In the genomic region with DNA sequence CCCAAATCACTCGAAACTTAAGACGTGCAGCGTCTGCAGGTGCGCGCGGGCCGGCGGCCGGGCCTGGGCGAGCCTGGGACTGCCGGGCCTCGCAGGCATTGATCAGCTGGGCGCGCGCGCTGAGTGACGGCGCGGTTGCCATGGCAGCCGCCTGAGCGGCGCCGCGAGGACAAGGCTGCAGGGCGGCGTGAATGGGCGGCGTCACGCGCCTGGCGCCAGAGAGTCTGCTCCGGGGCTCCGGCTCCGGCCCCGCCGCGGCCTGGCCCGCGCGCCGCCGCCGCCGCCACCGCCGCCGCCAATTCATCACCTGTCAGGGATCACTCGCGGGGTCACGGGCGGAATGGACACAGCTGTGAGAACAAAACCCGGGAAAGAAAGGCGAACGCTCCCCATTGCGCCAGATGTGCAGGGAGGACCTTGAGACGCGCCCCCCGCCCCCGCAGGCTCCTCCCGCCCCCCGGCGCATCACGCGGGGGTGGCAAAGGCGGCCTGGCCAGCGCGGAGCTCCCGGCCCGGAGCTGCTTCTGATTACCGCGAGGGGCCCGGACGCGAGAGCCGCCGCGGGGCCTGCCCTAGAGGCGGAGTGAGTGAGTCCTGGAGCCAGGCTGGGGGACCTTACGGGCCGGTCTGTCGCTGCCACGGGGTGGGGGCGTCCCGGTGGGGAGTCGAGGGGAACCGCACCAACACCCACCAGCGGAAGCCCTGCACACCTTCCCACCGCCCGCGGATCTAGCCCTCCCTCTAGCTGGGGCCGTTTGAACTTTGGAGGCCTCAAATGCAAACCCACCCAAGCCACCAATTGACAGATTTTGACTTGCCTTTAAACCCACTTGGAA, we compare ENCODE assay signal across 1 cellular context.
TF ChIP-seq lines count a peak whose summit lies in the region.

No MANE protein-coding gene starts in this region.

TF ChIP-seq in HepG2, 621 proteins besides CTCF, POLR2A, EP300 and RAD21 (continued from another document and continues in another):
- TF ChIP-seq ZNF816 (CRISPR knock-in tag; IDR thresholded peaks at IDR 0.05; ENCODE audit: borderline replicate concordance) (no peak; the same call in 1 of the 2 replicates), RFX1 (IDR thresholded peaks at IDR 0.05) (peak; percentile 94), RORA (CRISPR knock-in tag; IDR thresholded peaks at IDR 0.05) (no peak), ELF3 (CRISPR knock-in tag; IDR thresholded peaks at IDR 0.05) (peak; percentile 44), GATAD1 (CRISPR knock-in tag; IDR thresholded peaks at IDR 0.05) (no peak), ERF (CRISPR knock-in tag; IDR thresholded peaks at IDR 0.05) (no peak), ZBTB7A (CRISPR knock-in tag; IDR thresholded peaks at IDR 0.05) (no peak), ZNF773 (CRISPR knock-in tag; IDR thresholded peaks at IDR 0.05; ENCODE audit: borderline replicate concordance) (0 out of 2 replicates have a peak, but pooled peaks have one; percentile 64), RBFOX2 (IDR thresholded peaks at IDR 0.05; ENCODE audit: low read depth, low read length) (peak; percentile 91), SNAPC2 (CRISPR knock-in tag; IDR thresholded peaks at IDR 0.05) (peak; percentile 73; the same call in 1 of the 2 replicates), ZNF121 (CRISPR knock-in tag; IDR thresholded peaks at IDR 0.05) (no peak), ATF5 (CRISPR knock-in tag; IDR thresholded peaks at IDR 0.05; ENCODE audit: low read depth) (no peak), THAP11 (CRISPR knock-in tag; IDR thresholded peaks at IDR 0.05) (no peak), KLF9 (CRISPR knock-in tag; IDR thresholded peaks at IDR 0.05; ENCODE audit: low read depth) (no peak), NKX3-1 (CRISPR knock-in tag; IDR thresholded peaks at IDR 0.05) (0 out of 2 replicates have a peak, but pooled peaks have one; percentile 18), ZNF362 (CRISPR knock-in tag; IDR thresholded peaks at IDR 0.05; ENCODE audit: borderline replicate concordance) (no peak; the same call in 1 of the 2 replicates), ZNF367 (CRISPR knock-in tag; IDR thresholded peaks at IDR 0.05; ENCODE audit: borderline replicate concordance) (no peak), SKIL (CRISPR knock-in tag; IDR thresholded peaks at IDR 0.05; ENCODE audit: borderline replicate concordance) (peak; percentile 95), ZBTB3 (CRISPR knock-in tag; IDR thresholded peaks at IDR 0.05; ENCODE audit: borderline replicate concordance, low read depth) (peak; percentile 29; the same call in 1 of the 2 replicates), ZBTB7B (CRISPR knock-in tag; IDR thresholded peaks at IDR 0.05) (peak; percentile 40), ZNF30 (CRISPR knock-in tag; IDR thresholded peaks at IDR 0.05) (no peak; the same call in 1 of the 2 replicates), CHD4 (IDR thresholded peaks at IDR 0.05; ENCODE audit: borderline replicate concordance, low read length) (no peak), LRRFIP1 (CRISPR knock-in tag; conservative IDR thresholded peaks at IDR 0.05) (no peak), NR2F6 (IDR thresholded peaks at IDR 0.05) (peak; percentile 78), NR2F6 (CRISPR knock-in tag; IDR thresholded peaks at IDR 0.05) (peak; percentile 51; the same call in 1 of the 2 replicates), CREBL2 (CRISPR knock-in tag; IDR thresholded peaks at IDR 0.05; ENCODE audit: borderline replicate concordance) (peak; percentile 63; the same call in 1 of the 2 replicates), ZMYM2 (CRISPR knock-in tag; IDR thresholded peaks at IDR 0.05) (no peak), RARA (CRISPR knock-in tag; IDR thresholded peaks at IDR 0.05) (peak; percentile 76), NFAT5 (CRISPR knock-in tag; IDR thresholded peaks at IDR 0.05) (peak; percentile 51; the same call in 1 of the 2 replicates)
- TF ChIP-seq, protein P1, sequence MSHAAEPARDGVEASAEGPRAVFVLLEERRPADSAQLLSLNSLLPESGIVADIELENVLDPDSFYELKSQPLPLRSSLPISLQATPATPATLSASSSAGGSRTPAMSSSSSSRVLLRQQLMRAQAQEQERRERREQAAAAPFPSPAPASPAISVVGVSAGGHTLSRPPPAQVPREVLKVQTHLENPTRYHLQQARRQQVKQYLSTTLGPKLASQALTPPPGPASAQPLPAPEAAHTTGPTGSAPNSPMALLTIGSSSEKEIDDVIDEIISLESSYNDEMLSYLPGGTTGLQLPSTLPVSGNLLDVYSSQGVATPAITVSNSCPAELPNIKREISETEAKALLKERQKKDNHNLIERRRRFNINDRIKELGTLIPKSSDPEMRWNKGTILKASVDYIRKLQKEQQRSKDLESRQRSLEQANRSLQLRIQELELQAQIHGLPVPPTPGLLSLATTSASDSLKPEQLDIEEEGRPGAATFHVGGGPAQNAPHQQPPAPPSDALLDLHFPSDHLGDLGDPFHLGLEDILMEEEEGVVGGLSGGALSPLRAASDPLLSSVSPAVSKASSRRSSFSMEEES (CRISPR knock-in tag; IDR thresholded peaks at IDR 0.05): peak; percentile 35; the same call in 1 of the 2 replicates
- TF ChIP-seq, protein P2, sequence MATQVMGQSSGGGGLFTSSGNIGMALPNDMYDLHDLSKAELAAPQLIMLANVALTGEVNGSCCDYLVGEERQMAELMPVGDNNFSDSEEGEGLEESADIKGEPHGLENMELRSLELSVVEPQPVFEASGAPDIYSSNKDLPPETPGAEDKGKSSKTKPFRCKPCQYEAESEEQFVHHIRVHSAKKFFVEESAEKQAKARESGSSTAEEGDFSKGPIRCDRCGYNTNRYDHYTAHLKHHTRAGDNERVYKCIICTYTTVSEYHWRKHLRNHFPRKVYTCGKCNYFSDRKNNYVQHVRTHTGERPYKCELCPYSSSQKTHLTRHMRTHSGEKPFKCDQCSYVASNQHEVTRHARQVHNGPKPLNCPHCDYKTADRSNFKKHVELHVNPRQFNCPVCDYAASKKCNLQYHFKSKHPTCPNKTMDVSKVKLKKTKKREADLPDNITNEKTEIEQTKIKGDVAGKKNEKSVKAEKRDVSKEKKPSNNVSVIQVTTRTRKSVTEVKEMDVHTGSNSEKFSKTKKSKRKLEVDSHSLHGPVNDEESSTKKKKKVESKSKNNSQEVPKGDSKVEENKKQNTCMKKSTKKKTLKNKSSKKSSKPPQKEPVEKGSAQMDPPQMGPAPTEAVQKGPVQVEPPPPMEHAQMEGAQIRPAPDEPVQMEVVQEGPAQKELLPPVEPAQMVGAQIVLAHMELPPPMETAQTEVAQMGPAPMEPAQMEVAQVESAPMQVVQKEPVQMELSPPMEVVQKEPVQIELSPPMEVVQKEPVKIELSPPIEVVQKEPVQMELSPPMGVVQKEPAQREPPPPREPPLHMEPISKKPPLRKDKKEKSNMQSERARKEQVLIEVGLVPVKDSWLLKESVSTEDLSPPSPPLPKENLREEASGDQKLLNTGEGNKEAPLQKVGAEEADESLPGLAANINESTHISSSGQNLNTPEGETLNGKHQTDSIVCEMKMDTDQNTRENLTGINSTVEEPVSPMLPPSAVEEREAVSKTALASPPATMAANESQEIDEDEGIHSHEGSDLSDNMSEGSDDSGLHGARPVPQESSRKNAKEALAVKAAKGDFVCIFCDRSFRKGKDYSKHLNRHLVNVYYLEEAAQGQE (IDR thresholded peaks at IDR 0.05; ENCODE audit: borderline replicate concordance in 1 of 2, low read depth in 1 of 2, low read length in 2 of 2): no peak
- TF ChIP-seq, protein P3, sequence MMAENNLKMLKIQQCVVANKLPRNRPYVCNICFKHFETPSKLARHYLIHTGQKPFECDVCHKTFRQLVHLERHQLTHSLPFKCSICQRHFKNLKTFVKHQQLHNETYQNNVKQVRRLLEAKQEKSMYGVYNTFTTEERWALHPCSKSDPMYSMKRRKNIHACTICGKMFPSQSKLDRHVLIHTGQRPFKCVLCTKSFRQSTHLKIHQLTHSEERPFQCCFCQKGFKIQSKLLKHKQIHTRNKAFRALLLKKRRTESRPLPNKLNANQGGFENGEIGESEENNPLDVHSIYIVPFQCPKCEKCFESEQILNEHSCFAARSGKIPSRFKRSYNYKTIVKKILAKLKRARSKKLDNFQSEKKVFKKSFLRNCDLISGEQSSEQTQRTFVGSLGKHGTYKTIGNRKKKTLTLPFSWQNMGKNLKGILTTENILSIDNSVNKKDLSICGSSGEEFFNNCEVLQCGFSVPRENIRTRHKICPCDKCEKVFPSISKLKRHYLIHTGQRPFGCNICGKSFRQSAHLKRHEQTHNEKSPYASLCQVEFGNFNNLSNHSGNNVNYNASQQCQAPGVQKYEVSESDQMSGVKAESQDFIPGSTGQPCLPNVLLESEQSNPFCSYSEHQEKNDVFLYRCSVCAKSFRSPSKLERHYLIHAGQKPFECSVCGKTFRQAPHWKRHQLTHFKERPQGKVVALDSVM (CRISPR knock-in tag; IDR thresholded peaks at IDR 0.05): 0 out of 2 replicates have a peak, but pooled peaks have one; percentile 16
- TF ChIP-seq, protein P4, sequence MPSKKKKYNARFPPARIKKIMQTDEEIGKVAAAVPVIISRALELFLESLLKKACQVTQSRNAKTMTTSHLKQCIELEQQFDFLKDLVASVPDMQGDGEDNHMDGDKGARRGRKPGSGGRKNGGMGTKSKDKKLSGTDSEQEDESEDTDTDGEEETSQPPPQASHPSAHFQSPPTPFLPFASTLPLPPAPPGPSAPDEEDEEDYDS (CRISPR knock-in tag; IDR thresholded peaks at IDR 0.05): no peak; the same call in 1 of the 2 replicates
